10 cellular contexts compared by ENCODE assay signal in the genomic region with DNA sequence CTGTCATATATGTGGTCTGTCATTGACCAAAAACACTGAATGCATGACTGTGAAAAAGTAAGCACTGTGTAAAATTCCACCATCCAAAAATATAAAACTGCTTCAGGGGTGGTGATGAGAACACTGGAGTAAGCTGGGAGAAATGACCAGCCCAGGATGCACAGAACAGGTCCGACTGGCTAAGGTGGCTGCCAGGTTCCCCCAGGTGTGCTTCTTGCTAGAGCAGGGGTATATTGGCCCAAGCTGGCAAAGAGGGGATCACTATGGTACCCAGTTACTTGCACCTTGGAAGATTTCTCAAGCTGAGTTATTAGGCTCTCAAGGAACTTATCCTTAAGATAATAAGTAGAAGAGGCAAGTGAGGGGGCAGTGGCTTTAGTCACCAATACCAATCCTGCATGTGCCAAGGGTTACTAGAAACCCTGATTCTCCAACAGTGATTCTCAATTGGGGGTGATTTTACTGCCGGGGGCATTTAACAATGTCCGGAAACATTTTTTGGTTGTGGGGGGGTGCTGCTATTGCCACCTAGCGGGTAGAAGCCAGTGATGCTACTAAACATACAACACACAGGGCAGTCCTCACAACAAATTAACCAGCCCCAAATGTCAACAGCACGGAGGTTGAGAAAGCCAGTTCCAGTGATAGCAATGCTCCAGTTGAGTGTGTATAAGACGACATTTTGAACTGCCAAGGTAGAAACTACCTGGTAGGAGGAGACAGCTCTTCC. TPM values are rescaled to one million over a fixed set of nuclear protein-coding genes. Genes with fewer than 3 reads are reported as not detected.
DNase-seq lines count a peak whose midpoint lies in the region; ATAC-seq and TF ChIP-seq lines count a peak whose summit lies in the region.
"Had no signal": no experiment of that assay in that cellular context is flagged by ENCODE, and none has a peak within 500 bp of the region (broad histone marks: within the 10 kb centered on the region; RNA-seq: fewer than 3 reads in every experiment).

No MANE protein-coding gene starts in this region.

- H3K79me2 ChIP-seq in PC-9 (ENCODE audit: low read depth) (peaks cover 64% of the 10 kb centered on the region), smooth muscle cell (ENCODE audit: low read depth) (peaks cover 14% of the 10 kb centered on the region)

- H2AFZ ChIP-seq in PC-9 (no peak overlapping the region), smooth muscle cell (ENCODE audit: low read depth) (no peak overlapping the region)

- H3K9ac ChIP-seq in smooth muscle cell (ENCODE audit: low read depth), result no peak overlapping the region

- POLR2A ChIA-PET in PC-9 (lab: Charles Lee; ENCODE audit: unreplicated experiment), result no interaction called here

- H3K4me1 ChIP-seq in PC-9 (replicated peaks; ENCODE audit: insufficient read depth), result peaks cover 47% of the 10 kb centered on the region
- no peaks in the 10 kb centered on the region for H3K4me1 ChIP-seq in smooth muscle cell (ENCODE audit: low read depth)

- H3K4me3 Mint-ChIP-seq in activated naive CD8-positive, alpha-beta T cell treated with anti-CD3 and anti-CD28 coated beads, Interleukin-2, amount 50 U/mL, for 24 hours, result no peak overlapping the region
- H3K4me3 Mint-ChIP-seq in activated naive CD8-positive, alpha-beta T cell treated with anti-CD3 and anti-CD28 coated beads for 36 hours, result no peak overlapping the region
- H3K4me3 Mint-ChIP-seq in activated CD8-positive, alpha-beta memory T cell treated with anti-CD3 and anti-CD28 coated beads, Interleukin-2, amount 10 ng/mL, durations not matched to agents 7 days and 5 days, result no peak overlapping the region
- H3K4me3 Mint-ChIP-seq in natural killer cell treated with Interleukin-12 subunit alpha and Interleukin-12 subunit beta and Interleukin-15 and Interleukin-18, amount 100 ng/mL, for 72 hours, result no peak overlapping the region

- CTCF ChIA-PET in PC-9 (lab: Charles Lee), result no interaction called here
- CTCF ChIA-PET in activated CD8-positive, alpha-beta memory T cell treated with anti-CD3 and anti-CD28 coated beads, Interleukin-2, amount 10 ng/mL, durations not matched to agents 7 days and 5 days (lab: Charles Lee), result interaction anchor here (1.3 to 2.0 kb wide), 3 partner anchors 11 to 24 kb away, joined by 3 to 5 read pairs (median 3); no protein-coding TSS in a partner anchor

- H3F3A ChIP-seq in PC-9 (ENCODE audit: insufficient read depth, low read depth) (peaks cover 92% of the 10 kb centered on the region), smooth muscle cell (ENCODE audit: low read depth) (peaks cover 10% of the 10 kb centered on the region)

- H3K27ac Mint-ChIP-seq in activated naive CD8-positive, alpha-beta T cell treated with anti-CD3 and anti-CD28 coated beads, Interleukin-2, amount 50 U/mL, for 24 hours, result no peak overlapping the region
- no peak overlapping the region for H3K27ac Mint-ChIP-seq in activated naive CD8-positive, alpha-beta T cell treated with anti-CD3 and anti-CD28 coated beads for 36 hours
- no peak overlapping the region for H3K27ac Mint-ChIP-seq in activated CD8-positive, alpha-beta memory T cell treated with anti-CD3 and anti-CD28 coated beads, Interleukin-2, amount 10 ng/mL, durations not matched to agents 7 days and 5 days
- H3K27ac Mint-ChIP-seq in natural killer cell treated with Interleukin-12 subunit alpha and Interleukin-12 subunit beta and Interleukin-15 and Interleukin-18, amount 100 ng/mL, for 72 hours, result no peak overlapping the region

- peak overlapping the region; percentile 6; the same call in 1 of the 2 replicates for H3K4me2 ChIP-seq in PC-9
- no peak overlapping the region for H3K4me2 ChIP-seq in smooth muscle cell

- no peak for DNase-seq in activated naive CD8-positive, alpha-beta T cell treated with anti-CD3 and anti-CD28 coated beads, Interleukin-2, amount 50 U/mL, for 24 hours
- DNase-seq in activated naive CD8-positive, alpha-beta T cell treated with anti-CD3 and anti-CD28 coated beads for 36 hours, result no peak
- DNase-seq in PC-9 (peak in 1 of 2 experiments; percentile 54), fibroblast of gingiva (ENCODE audit: low read depth) (peak; percentile 29), smooth muscle cell (lab: John Stamatoyannopoulos, UW; ENCODE audit: unreplicated experiment) (no peak), MV-4-11 (lab: John Stamatoyannopoulos, UW) (no peak)
- no peak for DNase-seq in activated CD8-positive, alpha-beta memory T cell treated with anti-CD3 and anti-CD28 coated beads, Interleukin-2, amount 10 ng/mL, durations not matched to agents 7 days and 5 days
- DNase-seq in natural killer cell treated with Interleukin-12 subunit alpha and Interleukin-12 subunit beta and Interleukin-15 and Interleukin-18, amount 100 ng/mL, for 72 hours (ENCODE audit: low spot score), result no peak
- DNase-seq: activated T-cell treated with anti-CD3 and anti-CD28 coated beads for 4 hours, NCI-H2171 had no signal

- H3K4me3 ChIP-seq in PC-9, result no peak overlapping the region
- no peak overlapping the region for H3K4me3 ChIP-seq in smooth muscle cell

- intact Hi-C loops in PC-9 (cut with micrococcal nuclease; ENCODE audit: unreplicated experiment), result no loop called here

- TF ChIP-seq CTCF in PC-9 (conservative IDR thresholded peaks at IDR 0.05) (peak; percentile 62), smooth muscle cell (IDR thresholded peaks at IDR 0.05; ENCODE audit: borderline replicate concordance, insufficient read depth, poor library complexity, severe bottlenecking) (peak; percentile 14)

- H3K36me3 ChIP-seq in PC-9 (ENCODE audit: low read depth) (peaks cover 5% of the 10 kb centered on the region; the same call in 1 of the 2 replicates), smooth muscle cell (ENCODE audit: low read depth) (no peaks in the 10 kb centered on the region)

- no peaks in the 10 kb centered on the region for H3K27me3 ChIP-seq in PC-9 (ENCODE audit: insufficient read depth, low read depth)
- H3K27me3 ChIP-seq in smooth muscle cell (ENCODE audit: low read depth), result no peaks in the 10 kb centered on the region

- no peaks in the 10 kb centered on the region for H3K9me2 ChIP-seq in PC-9 (ENCODE audit: insufficient read depth)

- no peaks in the 10 kb centered on the region for H3K9me3 ChIP-seq in PC-9 (ENCODE audit: insufficient read depth, low read depth)
- H3K9me3 ChIP-seq in smooth muscle cell (replicated peaks; ENCODE audit: low read depth), result no peaks in the 10 kb centered on the region

- peaks cover 6% of the 10 kb centered on the region for H3K4me1 Mint-ChIP-seq in activated naive CD8-positive, alpha-beta T cell treated with anti-CD3 and anti-CD28 coated beads, Interleukin-2, amount 50 U/mL, for 24 hours
- peaks cover 8% of the 10 kb centered on the region for H3K4me1 Mint-ChIP-seq in activated naive CD8-positive, alpha-beta T cell treated with anti-CD3 and anti-CD28 coated beads for 36 hours
- H3K4me1 Mint-ChIP-seq in activated CD8-positive, alpha-beta memory T cell treated with anti-CD3 and anti-CD28 coated beads, Interleukin-2, amount 10 ng/mL, durations not matched to agents 7 days and 5 days, result peaks cover 10% of the 10 kb centered on the region
- peaks cover 7 to 17% of the 10 kb centered on the region in 2 donors for H3K4me1 Mint-ChIP-seq in natural killer cell treated with Interleukin-12 subunit alpha and Interleukin-12 subunit beta and Interleukin-15 and Interleukin-18, amount 100 ng/mL, for 72 hours (ENCODE audit: low read depth in 2 of 2)

- ATAC-seq in activated naive CD8-positive, alpha-beta T cell treated with anti-CD3 and anti-CD28 coated beads, Interleukin-2, amount 50 U/mL, for 24 hours, result peak; percentile 21
- no peak for ATAC-seq in activated CD8-positive, alpha-beta memory T cell treated with anti-CD3 and anti-CD28 coated beads, Interleukin-2, amount 10 ng/mL, durations not matched to agents 7 days and 5 days
- ATAC-seq in natural killer cell treated with Interleukin-12 subunit alpha and Interleukin-12 subunit beta and Interleukin-15 and Interleukin-18, amount 100 ng/mL, for 72 hours, result no peak

- H3K9me3 Mint-ChIP-seq in activated naive CD8-positive, alpha-beta T cell treated with anti-CD3 and anti-CD28 coated beads, Interleukin-2, amount 50 U/mL, for 24 hours, result no peaks in the 10 kb centered on the region
- H3K9me3 Mint-ChIP-seq in activated naive CD8-positive, alpha-beta T cell treated with anti-CD3 and anti-CD28 coated beads for 36 hours, result no peaks in the 10 kb centered on the region
- no peaks in the 10 kb centered on the region for H3K9me3 Mint-ChIP-seq in activated CD8-positive, alpha-beta memory T cell treated with anti-CD3 and anti-CD28 coated beads, Interleukin-2, amount 10 ng/mL, durations not matched to agents 7 days and 5 days (ENCODE audit: low read depth)
- no peaks in the 10 kb centered on the region for H3K9me3 Mint-ChIP-seq in natural killer cell treated with Interleukin-12 subunit alpha and Interleukin-12 subunit beta and Interleukin-15 and Interleukin-18, amount 100 ng/mL, for 72 hours

- no peaks in the 10 kb centered on the region for H3K27me3 Mint-ChIP-seq in activated naive CD8-positive, alpha-beta T cell treated with anti-CD3 and anti-CD28 coated beads, Interleukin-2, amount 50 U/mL, for 24 hours
- no peaks in the 10 kb centered on the region for H3K27me3 Mint-ChIP-seq in activated naive CD8-positive, alpha-beta T cell treated with anti-CD3 and anti-CD28 coated beads for 36 hours
- H3K27me3 Mint-ChIP-seq in activated CD8-positive, alpha-beta memory T cell treated with anti-CD3 and anti-CD28 coated beads, Interleukin-2, amount 10 ng/mL, durations not matched to agents 7 days and 5 days, result no peaks in the 10 kb centered on the region
- H3K27me3 Mint-ChIP-seq in natural killer cell treated with Interleukin-12 subunit alpha and Interleukin-12 subunit beta and Interleukin-15 and Interleukin-18, amount 100 ng/mL, for 72 hours, result no peaks in the 10 kb centered on the region

- peaks cover 30% of the 10 kb centered on the region for H3K36me3 Mint-ChIP-seq in activated naive CD8-positive, alpha-beta T cell treated with anti-CD3 and anti-CD28 coated beads, Interleukin-2, amount 50 U/mL, for 24 hours (ENCODE audit: low read depth)
- peaks cover 27% of the 10 kb centered on the region for H3K36me3 Mint-ChIP-seq in activated naive CD8-positive, alpha-beta T cell treated with anti-CD3 and anti-CD28 coated beads for 36 hours
- peaks cover 32% of the 10 kb centered on the region for H3K36me3 Mint-ChIP-seq in activated CD8-positive, alpha-beta memory T cell treated with anti-CD3 and anti-CD28 coated beads, Interleukin-2, amount 10 ng/mL, durations not matched to agents 7 days and 5 days
- H3K36me3 Mint-ChIP-seq in natural killer cell treated with Interleukin-12 subunit alpha and Interleukin-12 subunit beta and Interleukin-15 and Interleukin-18, amount 100 ng/mL, for 72 hours, result peaks cover 6% of the 10 kb centered on the region

- WGBS in smooth muscle cell (ENCODE audit: low lambda C conversion rate), result 75% methylated on average over 6 of the region's 6 CpGs

- BruUV-seq in PC-9 (replicated peaks; lab: Mats Ljungman, UMichigan), result no TSS peak

- H3K27ac ChIP-seq in PC-9, result peak overlapping the region; percentile 62
- H3K27ac ChIP-seq in smooth muscle cell (ENCODE audit: low read depth), result no peak overlapping the region

- peaks cover 36% of the 10 kb centered on the region for H4K20me1 ChIP-seq in PC-9 (ENCODE audit: insufficient read depth)
- peaks cover 13% of the 10 kb centered on the region for H4K20me1 ChIP-seq in smooth muscle cell (ENCODE audit: low read depth)

RNA-seq across cellular contexts. Expression of a gene that starts 15.7 kb away (rescaled TPM):
- 100 to 1,000 TPM; 339 to 357 TPM for total RNA-seq in activated naive CD8-positive, alpha-beta T cell treated with anti-CD3 and anti-CD28 coated beads for 36 hours
- total RNA-seq in PC-9 (2021) (197 and 229 TPM in 2 replicates), smooth muscle cell (98.2 and 142 TPM in 2 replicates)
- polyA plus RNA-seq in smooth muscle cell, result 239 and 250 TPM in 2 replicates
- 100 to 1,000 TPM; 176 to 193 TPM for total RNA-seq in activated CD8-positive, alpha-beta memory T cell treated with anti-CD3 and anti-CD28 coated beads, Interleukin-2, amount 10 ng/mL, durations not matched to agents 7 days and 5 days
- 100 to 1,000 TPM; 167 to 249 TPM for total RNA-seq in natural killer cell treated with Interleukin-12 subunit alpha and Interleukin-12 subunit beta and Interleukin-15 and Interleukin-18, amount 100 ng/mL, for 72 hours

RNA-seq across cellular contexts. Expression of a gene that starts 26.4 kb away (rescaled TPM):
- total RNA-seq in activated naive CD8-positive, alpha-beta T cell treated with anti-CD3 and anti-CD28 coated beads for 36 hours, result 10 to 100 TPM; 23.4 to 28.8 TPM
- total RNA-seq in PC-9 (2021) (0.55 and 0.61 TPM in 2 replicates), smooth muscle cell (0.18 and 0.49 TPM in 2 replicates)
- polyA plus RNA-seq in smooth muscle cell, result 2.6 and 3.2 TPM in 2 replicates
- total RNA-seq in activated CD8-positive, alpha-beta memory T cell treated with anti-CD3 and anti-CD28 coated beads, Interleukin-2, amount 10 ng/mL, durations not matched to agents 7 days and 5 days, result 10 to 100 TPM; 37.3 to 45.9 TPM
- total RNA-seq in natural killer cell treated with Interleukin-12 subunit alpha and Interleukin-12 subunit beta and Interleukin-15 and Interleukin-18, amount 100 ng/mL, for 72 hours, result 10 to 100 TPM; 20.2 to 82.7 TPM

RNA-seq across cellular contexts. Expression of a gene that starts 51.9 kb away (rescaled TPM):
- 100 to 1,000 TPM; 498 to 502 TPM for total RNA-seq in activated naive CD8-positive, alpha-beta T cell treated with anti-CD3 and anti-CD28 coated beads for 36 hours
- 386 and 486 TPM in 2 replicates for total RNA-seq in PC-9 (2021)
- total RNA-seq in smooth muscle cell, result 186 and 200 TPM in 2 replicates
- 255 and 264 TPM in 2 replicates for polyA plus RNA-seq in smooth muscle cell
- total RNA-seq in activated CD8-positive, alpha-beta memory T cell treated with anti-CD3 and anti-CD28 coated beads, Interleukin-2, amount 10 ng/mL, durations not matched to agents 7 days and 5 days, result 100 to 1,000 TPM; 274 to 359 TPM
- 100 to 1,000 TPM; 276 to 305 TPM for total RNA-seq in natural killer cell treated with Interleukin-12 subunit alpha and Interleukin-12 subunit beta and Interleukin-15 and Interleukin-18, amount 100 ng/mL, for 72 hours

RNA-seq across cellular contexts. Expression of a gene that starts 52.1 kb away (rescaled TPM):
- total RNA-seq in activated naive CD8-positive, alpha-beta T cell treated with anti-CD3 and anti-CD28 coated beads for 36 hours, result 10 to 100 TPM; 67.0 to 78.8 TPM
- total RNA-seq in PC-9 (2021) (38.8 and 52.7 TPM in 2 replicates), smooth muscle cell (12.0 and 16.9 TPM in 2 replicates)
- 14.3 and 17.6 TPM in 2 replicates for polyA plus RNA-seq in smooth muscle cell
- 10 to 100 TPM; 52.7 to 64.9 TPM for total RNA-seq in activated CD8-positive, alpha-beta memory T cell treated with anti-CD3 and anti-CD28 coated beads, Interleukin-2, amount 10 ng/mL, durations not matched to agents 7 days and 5 days
- total RNA-seq in natural killer cell treated with Interleukin-12 subunit alpha and Interleukin-12 subunit beta and Interleukin-15 and Interleukin-18, amount 100 ng/mL, for 72 hours, result 100 to 1,000 TPM in 1 of 2 donors, 10 to 100 TPM in 1; 54.2 to 120 TPM

Comparison
In these comparisons a context has a peak if more than half of its experiments do, and no peak if none do; other contexts are left out.
1. RNA of a gene that starts 26.4 kb away (total RNA-seq): 20.2 to 82.7 TPM in natural killer cell treated with Interleukin-12 subunit alpha and Interleukin-12 subunit beta and Interleukin-15 and Interleukin-18, amount 100 ng/mL, for 72 hours, 37.3 to 45.9 TPM in activated CD8-positive, alpha-beta memory T cell treated with anti-CD3 and anti-CD28 coated beads, Interleukin-2, amount 10 ng/mL, durations not matched to agents 7 days and 5 days and 23.4 to 28.8 TPM in activated naive CD8-positive, alpha-beta T cell treated with anti-CD3 and anti-CD28 coated beads for 36 hours; 0.55 to 0.61 TPM in PC-9 and 0.18 to 0.49 TPM in smooth muscle cell; every median in the first group is over 10 times any median in the second.